ENCODE assay signal across 7 cellular contexts in the genomic region with DNA sequence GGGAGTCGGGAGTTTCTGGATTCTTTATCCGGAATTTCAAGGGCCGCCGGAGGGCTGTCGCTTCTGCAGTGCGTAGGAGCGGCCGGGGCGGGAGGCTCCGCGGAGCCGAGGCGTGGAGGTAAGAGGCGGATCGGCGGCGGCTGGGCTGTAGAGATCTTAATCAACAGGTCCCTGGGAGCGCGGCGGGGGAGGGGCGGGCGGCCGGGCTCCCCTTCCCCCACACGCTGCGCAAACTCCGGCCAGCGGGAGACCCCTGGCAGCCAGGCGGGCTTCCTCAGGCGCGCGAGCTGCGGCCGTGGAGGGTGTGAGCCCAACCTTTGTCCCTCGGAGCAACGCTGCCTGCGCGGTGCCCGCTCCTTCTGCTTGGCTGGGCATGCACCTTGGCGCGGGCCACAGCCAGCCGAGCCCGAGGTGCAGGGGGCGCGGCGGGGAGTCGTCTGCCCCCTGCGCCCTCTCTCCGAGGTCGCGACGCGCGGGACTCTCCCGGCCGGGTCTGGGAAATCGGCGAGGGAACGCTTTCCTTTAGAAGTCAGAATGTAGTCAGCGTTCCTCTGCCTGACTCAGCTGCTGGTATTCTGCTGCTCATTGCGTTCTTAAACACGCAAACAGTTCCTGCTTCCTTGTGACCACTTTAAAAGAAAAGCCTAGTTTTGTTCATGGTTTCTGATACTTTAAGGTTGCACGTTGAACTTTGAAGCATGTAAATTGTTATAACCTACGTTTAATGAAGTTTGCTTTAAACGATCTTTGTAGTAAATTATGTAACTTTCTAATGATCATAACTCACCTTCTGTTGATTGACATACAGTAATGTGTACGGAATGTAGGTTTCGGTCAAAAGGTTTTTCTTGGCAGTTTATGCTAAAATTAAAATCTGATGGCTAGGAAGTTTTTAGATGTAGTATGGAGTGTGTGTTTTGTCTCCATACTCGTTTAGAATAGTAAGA. TPM values are rescaled to one million over a fixed set of nuclear protein-coding genes. Genes with fewer than 3 reads are reported as not detected.
DNase-seq lines count a peak whose midpoint lies in the region; ATAC-seq, FAIRE-seq and TF ChIP-seq lines count a peak whose summit lies in the region.

Gene PALS1, plus strand, starts transcription at position 20 of the 947 bp plus-strand sequence. CDS start 37,736 bp downstream, outside the sequence.

- no peak for TF ChIP-seq POLR2A in lower leg skin (IDR thresholded peaks at IDR 0.05)

- H3K36me3 ChIP-seq in ectodermal cell (ENCODE audit: control insufficient read depth, insufficient read depth, low read length): no peaks in the 10 kb centered on the region

- no peak for TF ChIP-seq CTCF in lower leg skin (IDR thresholded peaks at IDR 0.05)

- peak within 1 kb of the TSS; percentile 88 for H3K4me3 ChIP-seq in GM08714 (ENCODE audit: low read length)
- H3K4me3 ChIP-seq in ectodermal cell (ENCODE audit: insufficient read depth, low read depth, low read length): peak within 1 kb of the TSS; percentile 84
- H3K4me3 ChIP-seq in lower leg skin (ENCODE audit: low read depth, poor library complexity, severe bottlenecking): peak within 1 kb of the TSS; percentile 77

- WGBS in ectodermal cell, 2 experiments: 0 to 1% methylated on average over 65 to 67 of the region's 67 CpGs
- WGBS in lower leg skin, 2 donors: 0% methylated on average over 55 to 67 of the region's 67 CpGs

- peak within 1 kb of the TSS; percentile 99 for H3K27ac ChIP-seq in ectodermal cell (ENCODE audit: insufficient read depth, low read depth, low read length, poor library complexity, severe bottlenecking)

- no peaks in the 10 kb centered on the region for H3K9me3 ChIP-seq in ectodermal cell (ENCODE audit: control insufficient read depth, low read length)

- intact Hi-C loops in lower leg skin (cut with DNase I; ENCODE audit: low total_unique reads): no loop called here

- peak; percentile 41 for ATAC-seq in GM21526 (IDR thresholded peaks at IDR 0.05; ENCODE audit: low FRiP score, unreplicated experiment)

- H3K4me1 ChIP-seq in ectodermal cell (ENCODE audit: control insufficient read depth, insufficient read depth, low read length): no peaks in the 10 kb centered on the region

- DNase-seq in HTR-8/SVneo (ENCODE audit: insufficient read length, low spot score) (peak; percentile 83), T follicular helper cell (ENCODE audit: low read depth) (peak; percentile 20), lower leg skin (ENCODE audit: low spot score in 2 of 2) (peak in 1 of 2 donors; percentile 40)
- DNase-seq in stimulated activated CD8-positive, alpha-beta memory T cell treated with anti-CD3 and anti-CD28 coated beads, Interleukin-12 subunit alpha, Interleukin-12 subunit beta, amount 100 ng/mL, for 24 hours (ENCODE audit: extremely low read depth): peak; percentile 3

- no peak for FAIRE-seq in HTR-8/SVneo (lab: Jason Lieb, UNC)

- H3K27me3 ChIP-seq in ectodermal cell (ENCODE audit: control insufficient read depth, insufficient read depth, low read length, poor library complexity, severe bottlenecking): peaks cover 22% of the 10 kb centered on the region

RNA-seq across cellular contexts. Expression of gene PALS1, which starts in this region (rescaled TPM):
- polyA plus RNA-seq in ectodermal cell (2013, experiment 1 of 4): 42.3 TPM
- polyA plus RNA-seq in ectodermal cell (2013, experiment 2 of 4): 45.1 TPM
- polyA plus RNA-seq in ectodermal cell (2013, experiment 3 of 4): 35.6 TPM
- polyA plus RNA-seq in ectodermal cell (2013, experiment 4 of 4): 35.8 TPM
- total RNA-seq in lower leg skin: 10 to 100 TPM in 3 of 4 donors, 1 to 10 TPM in 1; 9.2 to 20.9 (median 12.9) TPM
